10 cellular contexts compared by ENCODE assay signal in genomic region chr19:51354742-51355148, GRCh38. TPM values are rescaled to one million over a fixed set of nuclear protein-coding genes. Genes with fewer than 3 reads are reported as not detected.
A peak's percentile ranks its signal among the peaks of the same experiment; 100 is the strongest.
DNase-seq lines count a peak whose midpoint lies in the region; ATAC-seq and TF ChIP-seq lines count a peak whose summit lies in the region.
"Had no signal": no experiment of that assay in that cellular context is flagged by ENCODE, and none has a peak within 500 bp of the region (broad histone marks: within the 10 kb centered on the region; RNA-seq: fewer than 3 reads in every experiment).

No MANE protein-coding gene starts in this region.

- DNase-seq in Caco-2 (peak; percentile 91 to 96), NCI-H2227 (lab: John Stamatoyannopoulos, UW; ENCODE audit: unreplicated experiment) (peak; percentile 80), GDM1 (lab: John Stamatoyannopoulos, UW) (no peak), NCI-H2196 treated with DMSO at 0.1 percent for 48 hours (lab: John Stamatoyannopoulos, UW; ENCODE audit: unreplicated experiment) (no peak)
- peak in 8 of 10 donors; percentile 30 to 79 (median 72) for DNase-seq in naive thymus-derived CD8-positive, alpha-beta T cell
- DNase-seq: NCI-H1105 had no signal

- no peaks in the 10 kb centered on the region for H3K27me3 Mint-ChIP-seq in Caco-2 (ENCODE audit: insufficient read depth, unreplicated experiment)
- peaks cover 3% of the 10 kb centered on the region for H3K27me3 Mint-ChIP-seq in brain
- no peaks in the 10 kb centered on the region for H3K27me3 Mint-ChIP-seq in naive thymus-derived CD8-positive, alpha-beta T cell

- H3K27ac Mint-ChIP-seq in Caco-2 (ENCODE audit: unreplicated experiment) (peak overlapping the region; percentile 92), brain (peak overlapping the region; percentile 92 to 99 (median 95))
- H3K27ac Mint-ChIP-seq in naive thymus-derived CD8-positive, alpha-beta T cell, result peak overlapping the region; percentile 58 to 90 (median 87)

- POLR2A ChIA-PET in Caco-2 (lab: Charles Lee), result interaction anchor here (0.6 to 2.0 kb wide), 9 partner anchors 8 to 53 kb away, joined by 3 to 41 read pairs (median 14); partner anchors contain the start of gene ETFB
- POLR2A ChIA-PET in naive thymus-derived CD8-positive, alpha-beta T cell (lab: Charles Lee), result interaction anchor here (0.6 to 0.8 kb wide), 2 partner anchors 13 to 108 kb away, joined by 4 read pairs; no protein-coding TSS in a partner anchor

- H3K27me3 ChIP-seq in Caco-2 (replicated peaks; ENCODE audit: control insufficient read depth, insufficient read depth, low read length), result no peaks in the 10 kb centered on the region

- TF ChIP-seq CTCF in Caco-2 (IDR thresholded peaks at IDR 0.05; ENCODE audit: insufficient read depth in 1 of 2, low read depth in 1 of 2, low read length in 1 of 2, severe bottlenecking in 1 of 2, unreplicated experiment in 1 of 2) (no peak), brain (conservative IDR thresholded peaks at IDR 0.05) (no peak)

- H3K4me1 Mint-ChIP-seq in Caco-2 (ENCODE audit: low read depth, unreplicated experiment) (peaks cover 46% of the 10 kb centered on the region), brain (peaks cover 60% of the 10 kb centered on the region)
- peaks cover 12 to 30% (median 24%) of the 10 kb centered on the region in 4 donors for H3K4me1 Mint-ChIP-seq in naive thymus-derived CD8-positive, alpha-beta T cell

- BruUV-seq in Caco-2 (replicated peaks; lab: Mats Ljungman, UMichigan), result no TSS peak

- peak overlapping the region; percentile 90 for H3K4me3 Mint-ChIP-seq in Caco-2 (ENCODE audit: unreplicated experiment)
- H3K4me3 Mint-ChIP-seq in brain, result peak overlapping the region; percentile 70 to 88 (median 82)
- H3K4me3 Mint-ChIP-seq in naive thymus-derived CD8-positive, alpha-beta T cell, result peak overlapping the region in 9 of 10 donors; percentile 11 to 77 (median 67)

- CTCF ChIA-PET in Caco-2 (lab: Charles Lee), result interaction anchor here (0.6 to 1.8 kb wide), 7 partner anchors 8 to 630 kb away, joined by 4 to 46 read pairs (median 6); partner anchors contain the start of gene VSIG10L

- no peaks in the 10 kb centered on the region for H3K9me3 ChIP-seq in Caco-2

- peaks cover 5% of the 10 kb centered on the region for H3K36me3 ChIP-seq in Caco-2 (ENCODE audit: control insufficient read depth, insufficient read depth, low read length)

- H3K4me3 ChIP-seq in Caco-2 (ENCODE audit: low read depth, low read length), result no peak overlapping the region

- peak; percentile 96 to 99 for ATAC-seq in naive thymus-derived CD8-positive, alpha-beta T cell
- ATAC-seq in GM18861 (IDR thresholded peaks at IDR 0.05; ENCODE audit: unreplicated experiment) (no peak), HG02852 (IDR thresholded peaks at IDR 0.05; ENCODE audit: unreplicated experiment) (no peak)

- no peaks in the 10 kb centered on the region for H3K9me3 Mint-ChIP-seq in Caco-2 (ENCODE audit: unreplicated experiment)
- H3K9me3 Mint-ChIP-seq in brain, result peaks cover 0 to 5% (median 0%) of the 10 kb centered on the region in 5 experiments
- H3K9me3 Mint-ChIP-seq in naive thymus-derived CD8-positive, alpha-beta T cell, result no peaks in the 10 kb centered on the region

- intact Hi-C loops in Caco-2 (cut with micrococcal nuclease; ENCODE audit: unreplicated experiment), result loop anchor here (1.0 kb wide), 3 partner anchors 8 to 15 kb away; no protein-coding TSS in a partner anchor

- peaks cover 63% of the 10 kb centered on the region for H3K36me3 Mint-ChIP-seq in Caco-2 (ENCODE audit: insufficient read depth, unreplicated experiment)
- H3K36me3 Mint-ChIP-seq in brain, result peaks cover 32% of the 10 kb centered on the region
- H3K36me3 Mint-ChIP-seq in naive thymus-derived CD8-positive, alpha-beta T cell, result peaks cover 0 to 26% (median 6%) of the 10 kb centered on the region in 3 donors

- H3K4me1 ChIP-seq in Caco-2, result peaks cover 41% of the 10 kb centered on the region

RNA-seq across cellular contexts. Expression of gene ETFB, which starts 11.4 kb away (rescaled TPM):
- total RNA-seq in Caco-2 (2022), result 228 and 239 TPM in 2 replicates
- 186 TPM for polyA plus RNA-seq in brain (ENCODE audit: insufficient read depth, low read depth, low replicate concordance)
- 10 to 100 TPM; 46.2 to 48.1 TPM for total RNA-seq in naive thymus-derived CD8-positive, alpha-beta T cell
- 100 to 1,000 TPM in 1 of 3 donors, 10 to 100 TPM in 2; 85.8 to 104 (median 91.5) TPM for polyA plus RNA-seq in naive thymus-derived CD8-positive, alpha-beta T cell

RNA-seq across cellular contexts. Expression of gene VSIG10L, which starts 12.8 kb away (rescaled TPM):
- 4.5 and 5.0 TPM in 2 replicates for total RNA-seq in Caco-2 (2022)
- 1.5 TPM for polyA plus RNA-seq in brain (ENCODE audit: insufficient read depth, low read depth, low replicate concordance)
- under 1 TPM; 0.11 to 0.60 TPM for total RNA-seq in naive thymus-derived CD8-positive, alpha-beta T cell
- under 1 TPM in 2 of 3 donors, not detected in 1; 0.10 to 0.21 TPM for polyA plus RNA-seq in naive thymus-derived CD8-positive, alpha-beta T cell

RNA-seq across cellular contexts. Expression of gene CLDND2, which starts 14.1 kb away (rescaled TPM):
- 1.6 TPM in 1 of 2 replicates, not detected in the other for total RNA-seq in Caco-2 (2022)
- polyA plus RNA-seq in brain (ENCODE audit: insufficient read depth, low read depth, low replicate concordance), result 1.6 TPM
- 1 to 10 TPM in 1 of 2 experiments, under 1 TPM in 1; 0.73 to 1.7 TPM for total RNA-seq in naive thymus-derived CD8-positive, alpha-beta T cell
- polyA plus RNA-seq in naive thymus-derived CD8-positive, alpha-beta T cell, result not detected
- total RNA-seq: pulmonary artery endothelial cell had no signal

RNA-seq across cellular contexts. Expression of gene NKG7, which starts 17.7 kb away (rescaled TPM):
- total RNA-seq in Caco-2 (2022), result not detected in 2 replicates
- polyA plus RNA-seq in brain (ENCODE audit: insufficient read depth, low read depth, low replicate concordance), result 6.8 TPM
- 1 to 10 TPM; 3.8 to 5.6 TPM for total RNA-seq in naive thymus-derived CD8-positive, alpha-beta T cell
- 1,000 to 10,000 TPM in 1 of 3 donors, 10 to 100 TPM in 2; 41.7 to 1,629 (median 63.8) TPM for polyA plus RNA-seq in naive thymus-derived CD8-positive, alpha-beta T cell
- total RNA-seq: pulmonary artery endothelial cell had no signal

RNA-seq across cellular contexts. Expression of gene LIM2, which starts 33.0 kb away (rescaled TPM):
- total RNA-seq in Caco-2 (2022), result not detected in 2 replicates
- not detected for polyA plus RNA-seq in brain (ENCODE audit: insufficient read depth, low read depth, low replicate concordance)
- not detected for total RNA-seq in naive thymus-derived CD8-positive, alpha-beta T cell
- polyA plus RNA-seq in naive thymus-derived CD8-positive, alpha-beta T cell, result under 1 TPM in 1 of 3 donors, not detected in 2; 0.68 TPM
- total RNA-seq: pulmonary artery endothelial cell had no signal

Comparison
In these comparisons a context has a peak if more than half of its experiments do, and no peak if none do; other contexts are left out.
1. DNase-seq: peak in Caco-2 (2 of 2), NCI-H2227 (single experiment) and naive thymus-derived CD8-positive, alpha-beta T cell (8 of 10); none in GDM1 (single experiment) and NCI-H2196 treated with DMSO at 0.1 percent for 48 hours (single experiment).
2. ATAC-seq: peak in naive thymus-derived CD8-positive, alpha-beta T cell (2 of 2); none in GM18861 (single experiment) and HG02852 (single experiment).
3. Peak in every context shown above with its lines, with median percentiles within 50 percentile points of each other: H3K27ac Mint-ChIP-seq and H3K4me3 Mint-ChIP-seq.